Comparison of ENCODE assay signal across 8 cellular contexts in the genomic region with DNA sequence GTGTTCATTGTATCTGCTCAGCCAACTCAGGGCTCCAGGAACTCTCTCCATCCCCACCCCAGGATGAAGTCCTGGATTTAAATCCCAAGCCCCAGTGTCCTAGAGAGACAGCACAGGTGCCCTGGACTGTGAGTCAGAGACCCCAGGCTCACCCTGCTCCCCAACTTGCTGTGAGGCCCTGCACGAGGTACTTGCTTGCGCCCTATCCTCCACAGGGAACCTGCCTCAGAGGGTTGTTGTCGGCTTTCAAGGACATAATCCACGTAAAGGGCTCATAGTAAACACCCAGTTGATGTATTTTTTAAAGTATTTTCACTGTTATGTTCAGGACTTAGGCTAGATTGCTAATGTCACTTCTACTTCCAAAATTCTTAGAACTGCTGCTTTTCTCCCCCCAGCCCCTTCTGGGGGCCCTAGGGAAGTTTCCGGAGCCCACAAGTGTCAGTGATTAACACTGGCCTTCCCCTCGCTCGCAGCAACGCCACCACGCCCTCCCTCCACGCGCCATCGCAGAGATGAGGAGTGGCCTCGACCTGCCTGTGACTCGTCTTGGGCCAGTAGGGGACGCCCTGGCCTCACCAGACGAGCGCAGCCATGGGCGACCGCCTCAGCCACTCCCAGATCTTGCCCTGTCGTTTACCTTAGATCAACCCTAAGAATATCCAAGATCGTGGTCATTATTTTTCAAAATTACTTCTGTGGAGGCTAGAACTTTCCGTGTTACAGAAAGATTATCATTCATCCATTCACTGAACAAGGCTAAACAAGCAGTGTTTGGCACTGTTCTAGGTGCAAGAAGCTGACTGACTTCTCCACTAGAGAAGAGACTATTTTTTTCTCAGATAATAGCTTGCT. TPM values are rescaled to one million over a fixed set of nuclear protein-coding genes. Genes with fewer than 3 reads are reported as not detected.
DNase-seq lines count a peak whose midpoint lies in the region; ATAC-seq, FAIRE-seq and TF ChIP-seq lines count a peak whose summit lies in the region.

No MANE protein-coding gene starts in this region.

- H3K27ac ChIP-seq in RWPE2 (ENCODE audit: poor library complexity, severe bottlenecking) (peak overlapping the region; percentile 8), pancreas (no peak overlapping the region), thymus (ENCODE audit: low read depth) (peak overlapping the region; percentile 25)

- TF ChIP-seq CTCF in RWPE2 (IDR thresholded peaks at IDR 0.05; ENCODE audit: poor library complexity, severe bottlenecking): peak; percentile 100
- peak; percentile 67 to 87 (median 74) for TF ChIP-seq CTCF in pancreas (IDR thresholded peaks at IDR 0.05)

- H3K9me3 ChIP-seq in RWPE2 (ENCODE audit: severe bottlenecking): no peaks in the 10 kb centered on the region
- H3K9me3 ChIP-seq in pancreas: no peaks in the 10 kb centered on the region
- H3K9me3 ChIP-seq in thymus (ENCODE audit: control insufficient read depth): no peaks in the 10 kb centered on the region

- peaks cover 27% of the 10 kb centered on the region for H3K4me1 ChIP-seq in RWPE2 (ENCODE audit: insufficient read depth, poor library complexity, severe bottlenecking)
- H3K4me1 ChIP-seq in pancreas: peaks cover 0 to 26% (median 0%) of the 10 kb centered on the region in 3 donors
- peaks cover 49% of the 10 kb centered on the region for H3K4me1 ChIP-seq in thymus (ENCODE audit: control insufficient read depth, insufficient read depth, low read length)

- intact Hi-C loops in pancreas (cut with DNase I): loop anchor here in 2 of 3 donors (5.0 kb wide), 3 partner anchors 57 to 227 kb away; no protein-coding TSS in a partner anchor

- 2 to 3% methylated on average over 22 of the region's 22 CpGs for WGBS in pancreas, 2 donors
- WGBS in thymus: 8% methylated on average over 22 of the region's 22 CpGs

- no peak overlapping the region for H3K4me3 ChIP-seq in RWPE2 (ENCODE audit: severe bottlenecking)
- H3K4me3 ChIP-seq in pancreas: peak overlapping the region in 1 of 4 donors; percentile 16
- peak overlapping the region; percentile 29 for H3K4me3 ChIP-seq in thymus (ENCODE audit: low read length)

- no peak for FAIRE-seq in pancreas (lab: Jason Lieb, UNC)

- H3K36me3 ChIP-seq in RWPE2 (ENCODE audit: low read depth) (no peaks in the 10 kb centered on the region), pancreas (no peaks in the 10 kb centered on the region), thymus (ENCODE audit: control insufficient read depth, insufficient read depth) (peaks cover 11% of the 10 kb centered on the region)

- ATAC-seq in RWPE2 (ENCODE audit: low read depth) (peak; percentile 82), pancreas (peak; percentile 93 to 97 (median 94))

- H3K27me3 ChIP-seq in RWPE2 (ENCODE audit: insufficient read depth, poor library complexity, severe bottlenecking) (no peaks in the 10 kb centered on the region), pancreas (no peaks in the 10 kb centered on the region), thymus (ENCODE audit: control insufficient read depth, insufficient read depth) (no peaks in the 10 kb centered on the region)

- DNase-seq in ELR (ENCODE audit: low read depth): peak; percentile 88
- peak; percentile 59 for DNase-seq in GOT3 (lab: John Stamatoyannopoulos, UW)
- peak; percentile 39 to 44 for DNase-seq in Kasumi-1 (lab: John Stamatoyannopoulos, UW)
- peak; percentile 89 for DNase-seq in RWPE2 (ENCODE audit: low spot score)
- peak; percentile 49 for DNase-seq in activated gamma-delta T cell (lab: John Stamatoyannopoulos, UW)
- peak; percentile 76 for DNase-seq in globus pallidus (ENCODE audit: low spot score)
- DNase-seq in pancreas: peak; percentile 76 to 93 (median 84)

RNA-seq across cellular contexts. Expression of a gene that starts 6.0 kb away (rescaled TPM):
- 10 to 100 TPM; 42.7 to 78.6 (median 53.1) TPM for total RNA-seq in pancreas
- polyA plus RNA-seq in pancreas (100 to 1,000 TPM; 155 to 198 TPM), thymus (522 TPM)

Comparison
In these comparisons a context has a peak if more than half of its experiments do, and no peak if none do; other contexts are left out.
1. H3K27ac ChIP-seq: peak in RWPE2 (single experiment) and thymus (single experiment); none in pancreas (0 of 4).
2. Peak in every context shown above with its lines, with median percentiles within 50 percentile points of each other: DNase-seq.